Comparison of ENCODE assay signal across 11 cellular contexts in the genomic region with DNA sequence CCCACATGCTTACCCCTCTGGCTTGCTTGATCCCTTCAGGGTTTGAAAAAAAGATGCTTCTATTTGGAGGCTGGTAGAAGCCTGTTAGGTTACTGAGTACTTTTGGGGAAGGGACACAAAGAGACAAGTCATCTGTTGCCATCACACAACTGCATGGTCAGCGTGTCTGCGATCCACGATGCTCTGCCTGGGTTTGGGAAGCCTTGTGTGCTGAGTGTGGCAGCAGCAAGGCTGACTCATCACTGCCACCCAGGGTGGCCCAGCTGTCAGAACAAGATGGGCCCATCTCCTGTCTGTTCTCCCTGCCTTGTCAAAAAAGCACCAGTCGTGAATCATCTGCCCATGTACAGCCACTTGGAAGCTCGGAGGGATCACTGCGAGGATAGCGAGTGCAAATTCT. TPM values are rescaled to one million over a fixed set of nuclear protein-coding genes. Genes with fewer than 3 reads are reported as not detected.
A peak's percentile ranks its signal among the peaks of the same experiment; 100 is the strongest.
DNase-seq lines count a peak whose midpoint lies in the region; ATAC-seq, FAIRE-seq and TF ChIP-seq lines count a peak whose summit lies in the region.
"Had no signal": no experiment of that assay in that cellular context is flagged by ENCODE, and none has a peak within 500 bp of the region (broad histone marks: within the 10 kb centered on the region; RNA-seq: fewer than 3 reads in every experiment).

No MANE protein-coding gene starts in this region.

- H3K27ac ChIP-seq in OCI-LY1 (ENCODE audit: low read depth, low read length, poor library complexity, severe bottlenecking) (no peak overlapping the region), gastroesophageal sphincter (no peak overlapping the region), upper lobe of right lung (no peak overlapping the region)

- H3K4me1 ChIP-seq in OCI-LY1 (ENCODE audit: insufficient read depth, low read length, severe bottlenecking) (peaks cover 13% of the 10 kb centered on the region), gastroesophageal sphincter (no peaks in the 10 kb centered on the region), upper lobe of right lung (no peaks in the 10 kb centered on the region)
- H3K4me1 ChIP-seq: BE2C had no signal

- H3K4me3 ChIP-seq in OCI-LY1 (ENCODE audit: low read depth, low read length, poor library complexity, severe bottlenecking) (no peak overlapping the region), gastroesophageal sphincter (no peak overlapping the region), upper lobe of right lung (no peak overlapping the region)

- H3K9me3 Mint-ChIP-seq in activated naive CD8-positive, alpha-beta T cell (ENCODE audit: low read depth), result no peaks in the 10 kb centered on the region
- H3K9me3 Mint-ChIP-seq in activated naive CD8-positive, alpha-beta T cell treated with anti-CD3 and anti-CD28 coated beads for 36 hours, result no peaks in the 10 kb centered on the region
- H3K9me3 Mint-ChIP-seq: activated CD4-positive, alpha-beta T cell treated with anti-CD3 and anti-CD28 coated beads, Interleukin-2, amount 10 ng/mL, durations not matched to agents 7 days and 5 days had no signal

- no peak for FAIRE-seq in urothelium cell line (lab: Jason Lieb, UNC)

- H3K9me3 ChIP-seq in OCI-LY1 (ENCODE audit: low read length) (no peaks in the 10 kb centered on the region), gastroesophageal sphincter (no peaks in the 10 kb centered on the region), upper lobe of right lung (no peaks in the 10 kb centered on the region)
- H3K9me3 ChIP-seq: BE2C had no signal

- no peak overlapping the region for H3K4me3 Mint-ChIP-seq in activated naive CD8-positive, alpha-beta T cell
- no peak overlapping the region for H3K4me3 Mint-ChIP-seq in activated naive CD8-positive, alpha-beta T cell treated with anti-CD3 and anti-CD28 coated beads for 36 hours
- H3K4me3 Mint-ChIP-seq: activated CD4-positive, alpha-beta T cell treated with anti-CD3 and anti-CD28 coated beads, Interleukin-2, amount 10 ng/mL, durations not matched to agents 7 days and 5 days had no signal

- peak overlapping the region; percentile 8 for H3K27ac Mint-ChIP-seq in activated naive CD8-positive, alpha-beta T cell
- no peak overlapping the region for H3K27ac Mint-ChIP-seq in activated naive CD8-positive, alpha-beta T cell treated with anti-CD3 and anti-CD28 coated beads for 36 hours
- H3K27ac Mint-ChIP-seq: activated CD4-positive, alpha-beta T cell treated with anti-CD3 and anti-CD28 coated beads, Interleukin-2, amount 10 ng/mL, durations not matched to agents 7 days and 5 days had no signal

- WGBS in gastroesophageal sphincter (ENCODE audit: low coverage in 1 of 2), 2 donors, result 82 to 87% methylated on average over 7 of the region's 7 CpGs

- no peaks in the 10 kb centered on the region for H3K27me3 Mint-ChIP-seq in activated naive CD8-positive, alpha-beta T cell
- H3K27me3 Mint-ChIP-seq in activated naive CD8-positive, alpha-beta T cell treated with anti-CD3 and anti-CD28 coated beads for 36 hours, result no peaks in the 10 kb centered on the region
- H3K27me3 Mint-ChIP-seq: activated CD4-positive, alpha-beta T cell treated with anti-CD3 and anti-CD28 coated beads, Interleukin-2, amount 10 ng/mL, durations not matched to agents 7 days and 5 days had no signal

- H4K20me1 ChIP-seq in OCI-LY1 (ENCODE audit: insufficient read depth, low read length), result no peaks in the 10 kb centered on the region

- no peaks in the 10 kb centered on the region for H3K9me2 ChIP-seq in OCI-LY1 (ENCODE audit: low read depth, low read length)

- no peaks in the 10 kb centered on the region for H3F3A ChIP-seq in OCI-LY1 (ENCODE audit: insufficient read depth, low read length)

- ATAC-seq in gastroesophageal sphincter, result peak; percentile 51
- ATAC-seq in upper lobe of right lung, result peak; percentile 29
- no peak for ATAC-seq in GM19035 (IDR thresholded peaks at IDR 0.05; ENCODE audit: unreplicated experiment)

- H3K4me2 ChIP-seq in OCI-LY1 (ENCODE audit: low read length), result no peak overlapping the region

- intact Hi-C loops in upper lobe of right lung (cut with DNase I), result no loop called here

- no peaks in the 10 kb centered on the region for H3K27me3 ChIP-seq in OCI-LY1 (ENCODE audit: insufficient read depth, low read length)
- peaks cover 15% of the 10 kb centered on the region for H3K27me3 ChIP-seq in gastroesophageal sphincter
- H3K27me3 ChIP-seq in upper lobe of right lung, result no peaks in the 10 kb centered on the region

- no peak overlapping the region for H3K9ac ChIP-seq in OCI-LY1 (ENCODE audit: low read length)

- peaks cover 8% of the 10 kb centered on the region for H3K36me3 Mint-ChIP-seq in activated naive CD8-positive, alpha-beta T cell
- peaks cover 9% of the 10 kb centered on the region for H3K36me3 Mint-ChIP-seq in activated naive CD8-positive, alpha-beta T cell treated with anti-CD3 and anti-CD28 coated beads for 36 hours

- no peak for DNase-seq in activated naive CD8-positive, alpha-beta T cell treated with anti-CD3 and anti-CD28 coated beads for 36 hours
- DNase-seq in upper lobe of right lung, result no peak
- no peak for DNase-seq in SKM-1 treated with dmso at 0.1 percent for 144 hours (lab: John Stamatoyannopoulos, UW; ENCODE audit: unreplicated experiment)
- DNase-seq in urothelium cell line (ENCODE audit: low spot score), result no peak
- DNase-seq: activated CD4-positive, alpha-beta T cell treated with anti-CD3 and anti-CD28 coated beads, Interleukin-2, amount 10 ng/mL, durations not matched to agents 7 days and 5 days; BE2C; NCI-H1105 treated with DMSO at 0.1 percent for 48 hours had no signal

- H3K36me3 ChIP-seq in OCI-LY1 (ENCODE audit: insufficient read depth, low read length), result no peaks in the 10 kb centered on the region
- no peaks in the 10 kb centered on the region for H3K36me3 ChIP-seq in gastroesophageal sphincter
- no peaks in the 10 kb centered on the region for H3K36me3 ChIP-seq in upper lobe of right lung
- H3K36me3 ChIP-seq: BE2C had no signal

- H2AFZ ChIP-seq in OCI-LY1 (ENCODE audit: low read length), result no peak overlapping the region

- H3K79me2 ChIP-seq in OCI-LY1 (ENCODE audit: insufficient read depth, low read length), result no peaks in the 10 kb centered on the region

- peak; percentile 29 for TF ChIP-seq CTCF in OCI-LY1 (IDR thresholded peaks at IDR 0.05; ENCODE audit: low read length)
- no peak for TF ChIP-seq CTCF in gastroesophageal sphincter (IDR thresholded peaks at IDR 0.05)
- no peak for TF ChIP-seq CTCF in upper lobe of right lung (IDR thresholded peaks at IDR 0.05)

- TF ChIP-seq EP300 in gastroesophageal sphincter (IDR thresholded peaks at IDR 0.05), result no peak

- H3K4me1 Mint-ChIP-seq in activated naive CD8-positive, alpha-beta T cell (ENCODE audit: low read depth), result peaks cover 57% of the 10 kb centered on the region
- peaks cover 42% of the 10 kb centered on the region for H3K4me1 Mint-ChIP-seq in activated naive CD8-positive, alpha-beta T cell treated with anti-CD3 and anti-CD28 coated beads for 36 hours

- TF ChIP-seq POLR2A in gastroesophageal sphincter (IDR thresholded peaks at IDR 0.05), result no peak

RNA-seq across cellular contexts. Expression of gene UBASH3B, which starts 26.2 kb away (rescaled TPM):
- 10 to 100 TPM; 28.2 to 30.6 TPM for total RNA-seq in activated naive CD8-positive, alpha-beta T cell treated with anti-CD3 and anti-CD28 coated beads for 36 hours
- total RNA-seq in gastroesophageal sphincter, result 1 to 10 TPM; 1.8 to 6.6 (median 3.4) TPM
- total RNA-seq in upper lobe of right lung, result 42.2 TPM
